Comparison of ENCODE assay signal across 14 cellular contexts in genomic region chr13:28653111-28653510, GRCh38. TPM values are rescaled to one million over a fixed set of nuclear protein-coding genes. Genes with fewer than 3 reads are reported as not detected.
A peak's percentile ranks its signal among the peaks of the same experiment; 100 is the strongest.
DNase-seq lines count a peak whose midpoint lies in the region; ATAC-seq, FAIRE-seq and TF ChIP-seq lines count a peak whose summit lies in the region.
"Had no signal": no experiment of that assay in that cellular context is flagged by ENCODE, and none has a peak within 500 bp of the region (broad histone marks: within the 10 kb centered on the region; RNA-seq: fewer than 3 reads in every experiment).

No MANE protein-coding gene starts in this region.

- no peak overlapping the region for H2AFZ ChIP-seq in astrocyte (ENCODE audit: low read depth, low read length)

- H3K79me2 ChIP-seq in astrocyte (ENCODE audit: insufficient read depth, low read length) = peaks cover 40% of the 10 kb centered on the region

- ATAC-seq in CD4-positive, alpha-beta T cell (ENCODE audit: poor library complexity) = no peak
- ATAC-seq in activated T-cell treated with anti-CD3 and anti-CD28 coated beads, Interleukin-2, amount 50 U/mL, for 4 hours = no peak
- no peak for ATAC-seq in HG03280 (IDR thresholded peaks at IDR 0.05; ENCODE audit: unreplicated experiment)
- ATAC-seq: A549 had no signal

- H4K20me1 ChIP-seq in astrocyte (ENCODE audit: insufficient read depth, low read length) = no peaks in the 10 kb centered on the region
- H4K20me1 ChIP-seq: BLaER1 had no signal

- H3K4me3 ChIP-seq in astrocyte (ENCODE audit: insufficient read depth, low read depth, low read length) (no peak overlapping the region), kidney (ENCODE audit: low read length in 2 of 2) (no peak overlapping the region)
- H3K4me3 ChIP-seq in effector memory CD4-positive, alpha-beta T cell (ENCODE audit: insufficient read depth, low read depth, low read length, poor library complexity, severe bottlenecking) = no peak overlapping the region
- H3K4me3 ChIP-seq: A549, BLaER1 had no signal

- no peaks in the 10 kb centered on the region for H3K36me3 ChIP-seq in astrocyte (ENCODE audit: insufficient read depth, low read length)
- H3K36me3 ChIP-seq in kidney (ENCODE audit: control insufficient read depth in 1 of 2, insufficient read depth in 2 of 2, low read length in 2 of 2) = no peaks in the 10 kb centered on the region
- H3K36me3 ChIP-seq in effector memory CD4-positive, alpha-beta T cell (ENCODE audit: control insufficient read depth, insufficient read depth, low read length) = no peaks in the 10 kb centered on the region
- H3K36me3 ChIP-seq: BLaER1 had no signal

- H3K27ac Mint-ChIP-seq in CD4-positive, alpha-beta T cell = peak overlapping the region; percentile 4
- H3K27ac Mint-ChIP-seq in astrocyte (ENCODE audit: unreplicated experiment) = peak overlapping the region; percentile 1
- H3K27ac Mint-ChIP-seq in nephron progenitor cell = peak overlapping the region; percentile 27

- H3K27me3 Mint-ChIP-seq in CD4-positive, alpha-beta T cell = no peaks in the 10 kb centered on the region
- H3K27me3 Mint-ChIP-seq in astrocyte (ENCODE audit: low read depth, unreplicated experiment) = no peaks in the 10 kb centered on the region
- H3K27me3 Mint-ChIP-seq in nephron progenitor cell (ENCODE audit: low read depth, poor library complexity) = no peaks in the 10 kb centered on the region
- H3K27me3 Mint-ChIP-seq in activated T-cell treated with anti-CD3 and anti-CD28 coated beads, Interleukin-2, amount 50 U/mL, for 4 hours (ENCODE audit: low read depth) = no peaks in the 10 kb centered on the region

- TF ChIP-seq CTCF in CD4-positive, alpha-beta T cell (IDR thresholded peaks at IDR 0.05) = no peak
- TF ChIP-seq CTCF in astrocyte (IDR thresholded peaks at IDR 0.05; ENCODE audit: insufficient read depth, low read depth, low read length) = no peak
- TF ChIP-seq CTCF in kidney (IDR thresholded peaks at IDR 0.05; ENCODE audit: borderline replicate concordance, extremely low read depth, insufficient read depth) = no peak
- TF ChIP-seq CTCF in nephron progenitor cell (IDR thresholded peaks at IDR 0.05) = no peak

- H3K36me3 Mint-ChIP-seq in CD4-positive, alpha-beta T cell (ENCODE audit: low read depth) = peaks cover 13% of the 10 kb centered on the region
- no peaks in the 10 kb centered on the region for H3K36me3 Mint-ChIP-seq in astrocyte (ENCODE audit: low read depth, unreplicated experiment)
- peaks cover under 1% of the 10 kb centered on the region for H3K36me3 Mint-ChIP-seq in nephron progenitor cell (ENCODE audit: low read depth)
- H3K36me3 Mint-ChIP-seq in activated T-cell treated with anti-CD3 and anti-CD28 coated beads, Interleukin-2, amount 50 U/mL, for 4 hours (ENCODE audit: insufficient read depth) = peaks cover 8% of the 10 kb centered on the region

- H3K27me3 ChIP-seq in CD4-positive, alpha-beta T cell (ENCODE audit: control insufficient read depth, insufficient read depth, low read length) = no peaks in the 10 kb centered on the region
- no peaks in the 10 kb centered on the region for H3K27me3 ChIP-seq in astrocyte (ENCODE audit: insufficient read depth, low read length)
- no peaks in the 10 kb centered on the region for H3K27me3 ChIP-seq in effector memory CD4-positive, alpha-beta T cell (replicated peaks; ENCODE audit: control insufficient read depth, insufficient read depth, low read length, poor library complexity, severe bottlenecking)
- H3K27me3 ChIP-seq: BLaER1 had no signal

- intact Hi-C loops in CD4-positive, alpha-beta T cell (cut with DNase I, micrococcal nuclease) = no loop called here
- intact Hi-C loops in kidney (cut with DNase I) = no loop called here

- CTCF ChIA-PET in CD4-positive, alpha-beta T cell (lab: Charles Lee) = no interaction called here

- FAIRE-seq in astrocyte (lab: Jason Lieb, UNC) = peak; percentile 59
- peak; percentile 54 for FAIRE-seq in kidney (lab: Jason Lieb, UNC)
- FAIRE-seq: A549 had no signal

- no peaks in the 10 kb centered on the region for H3K9me3 Mint-ChIP-seq in CD4-positive, alpha-beta T cell
- H3K9me3 Mint-ChIP-seq in astrocyte (ENCODE audit: unreplicated experiment) (no peaks in the 10 kb centered on the region), nephron progenitor cell (no peaks in the 10 kb centered on the region)
- H3K9me3 Mint-ChIP-seq in activated T-cell treated with anti-CD3 and anti-CD28 coated beads, Interleukin-2, amount 50 U/mL, for 4 hours = no peaks in the 10 kb centered on the region
- H3K9me3 Mint-ChIP-seq: HFFc6 had no signal

- H3K9ac ChIP-seq in astrocyte (ENCODE audit: low read length) (no peak overlapping the region), kidney (ENCODE audit: low read length in 2 of 2) (no peak overlapping the region)
- H3K9ac ChIP-seq: BLaER1 had no signal

- H3K4me1 Mint-ChIP-seq in CD4-positive, alpha-beta T cell (ENCODE audit: low read depth) = peaks cover 25% of the 10 kb centered on the region
- H3K4me1 Mint-ChIP-seq in astrocyte (ENCODE audit: low read depth, unreplicated experiment) = peaks cover 17% of the 10 kb centered on the region
- peaks cover 37% of the 10 kb centered on the region for H3K4me1 Mint-ChIP-seq in nephron progenitor cell
- peaks cover 19% of the 10 kb centered on the region for H3K4me1 Mint-ChIP-seq in activated T-cell treated with anti-CD3 and anti-CD28 coated beads, Interleukin-2, amount 50 U/mL, for 4 hours (ENCODE audit: low read depth)

- no peaks in the 10 kb centered on the region for H3K9me3 ChIP-seq in CD4-positive, alpha-beta T cell (ENCODE audit: control insufficient read depth, low read length)
- H3K9me3 ChIP-seq in astrocyte (ENCODE audit: insufficient read depth, low read depth, low read length) = no peaks in the 10 kb centered on the region
- H3K9me3 ChIP-seq in kidney (ENCODE audit: control insufficient read depth in 1 of 2, low read length in 2 of 2) = no peaks in the 10 kb centered on the region
- H3K9me3 ChIP-seq in effector memory CD4-positive, alpha-beta T cell (ENCODE audit: control insufficient read depth, low read length) = no peaks in the 10 kb centered on the region
- H3K9me3 ChIP-seq: A549, BLaER1 had no signal

- no peak for DNase-seq in CD4-positive, alpha-beta T cell
- DNase-seq in astrocyte (ENCODE audit: low read depth) (no peak), kidney (no peak), nephron progenitor cell (no peak)
- no peak for DNase-seq in activated T-cell treated with anti-CD3 and anti-CD28 coated beads, Interleukin-2, amount 50 U/mL, for 4 hours
- DNase-seq in effector memory CD4-positive, alpha-beta T cell = no peak
- DNase-seq: Calu3, DMS 273 treated with DMSO at 0.1 percent for 48 hours, HCEC 1CT, HFFc6 had no signal

- POLR2A ChIA-PET in CD4-positive, alpha-beta T cell (lab: Charles Lee) = no interaction called here

- H3K4me2 ChIP-seq in astrocyte (ENCODE audit: low read length) = no peak overlapping the region
- H3K4me2 ChIP-seq: A549, BLaER1 had no signal

- H3K4me1 ChIP-seq in astrocyte (ENCODE audit: insufficient read depth, low read length) (peaks cover 7% of the 10 kb centered on the region), kidney (ENCODE audit: control insufficient read depth in 1 of 2, insufficient read depth in 1 of 2, low read depth in 1 of 2, low read length in 2 of 2) (peaks cover 7 to 8% of the 10 kb centered on the region in 2 donors)
- peaks cover 7% of the 10 kb centered on the region for H3K4me1 ChIP-seq in effector memory CD4-positive, alpha-beta T cell (ENCODE audit: control insufficient read depth, insufficient read depth, low read length, poor library complexity, severe bottlenecking)

- no peak overlapping the region for H3K4me3 Mint-ChIP-seq in CD4-positive, alpha-beta T cell
- H3K4me3 Mint-ChIP-seq in astrocyte (ENCODE audit: unreplicated experiment) (no peak overlapping the region), nephron progenitor cell (no peak overlapping the region)
- H3K4me3 Mint-ChIP-seq in activated T-cell treated with anti-CD3 and anti-CD28 coated beads, Interleukin-2, amount 50 U/mL, for 4 hours = no peak overlapping the region
- H3K4me3 Mint-ChIP-seq: HFFc6 had no signal

- no peak overlapping the region for H3K27ac ChIP-seq in CD4-positive, alpha-beta T cell (ENCODE audit: low read depth, low read length)
- H3K27ac ChIP-seq in astrocyte (ENCODE audit: low read depth, low read length) (no peak overlapping the region), kidney (ENCODE audit: low read depth in 2 of 2, low read length in 2 of 2) (no peak overlapping the region)
- no peak overlapping the region for H3K27ac ChIP-seq in effector memory CD4-positive, alpha-beta T cell (ENCODE audit: insufficient read depth, low read length, poor library complexity, severe bottlenecking)
- H3K27ac ChIP-seq: A549, BLaER1, HL-60 had no signal

RNA-seq across cellular contexts. Expression of gene POMP, which starts 5.8 kb away (rescaled TPM):
- total RNA-seq in CD4-positive, alpha-beta T cell = 10 to 100 TPM; 25.8 to 28.5 TPM
- 125 and 131 TPM in 2 replicates for total RNA-seq in astrocyte
- total RNA-seq in kidney = 59.0 TPM
- polyA plus RNA-seq in kidney (ENCODE audit: insufficient read depth, low read depth, low replicate concordance) = 115 TPM
- 100 to 1,000 TPM; 164 to 177 (median 170) TPM for total RNA-seq in activated T-cell treated with anti-CD3 and anti-CD28 coated beads, Interleukin-2, amount 50 U/mL, for 4 hours
